11 cellular contexts compared by ENCODE assay signal in genomic region chr10:113386005-113386404, GRCh38.
A peak's percentile ranks its signal among the peaks of the same experiment; 100 is the strongest.
DNase-seq lines count a peak whose midpoint lies in the region; ATAC-seq and TF ChIP-seq lines count a peak whose summit lies in the region.
"Had no signal": no experiment of that assay in that cellular context is flagged by ENCODE, and none has a peak within 500 bp of the region (broad histone marks: within the 10 kb centered on the region; RNA-seq: fewer than 3 reads in every experiment).

No MANE protein-coding gene starts in this region.

- TF ChIP-seq CTCF in coronary artery (IDR thresholded peaks at IDR 0.05) = no peak
- no peak for TF ChIP-seq CTCF in GM13976 (IDR thresholded peaks at IDR 0.05; ENCODE audit: borderline replicate concordance, control extremely low read depth, extremely low read depth, insufficient read depth, missing control alignments)

- peak overlapping the region in 1 of 2 donors; percentile 83 for H3K27ac ChIP-seq in coronary artery
- H3K27ac ChIP-seq: C4-2B had no signal

- in situ Hi-C loops in GM13976 (cut with MboI; ENCODE audit: low sequenced_read_pairs, unreplicated experiment) = loop anchor here (25.0 kb wide), 2 partner anchors 674 to 899 kb away; no protein-coding TSS in a partner anchor

- ATAC-seq in HG03571 (IDR thresholded peaks at IDR 0.05; ENCODE audit: unreplicated experiment) = no peak
- ATAC-seq in GM18502 (IDR thresholded peaks at IDR 0.05; ENCODE audit: poor library complexity, unreplicated experiment) = no peak

- peak overlapping the region; percentile 47 for H3K4me3 ChIP-seq in coronary artery
- H3K4me3 ChIP-seq: right lobe of liver had no signal

- DNase-seq in AG08396 (ENCODE audit: low spot score) = peak; percentile 41
- peak; percentile 63 for DNase-seq in LoVo (ENCODE audit: low spot score)
- DNase-seq in coronary artery (ENCODE audit: low spot score) = no peak
- peak; percentile 26 for DNase-seq in myocyte (ENCODE audit: low read depth)
- DNase-seq in GM13976 (ENCODE audit: low spot score) = no peak
- no peak for DNase-seq in NCI-H1436 treated with DMSO at 0.1 percent for 48 hours (lab: John Stamatoyannopoulos, UW)
- DNase-seq: activated naive CD4-positive, alpha-beta T cell treated with anti-CD3 and anti-CD28 coated beads, Interleukin-2, amount 50 U/mL, for 16 hours had no signal

Comparison
In these comparisons a context has a peak if more than half of its experiments do, and no peak if none do; other contexts are left out.
1. DNase-seq: peak in AG08396 (single experiment), LoVo (single experiment) and myocyte (single experiment); none in coronary artery (single experiment), GM13976 (single experiment) and NCI-H1436 treated with DMSO at 0.1 percent for 48 hours (single experiment).